1 cellular context compared by ENCODE assay signal in the genomic region with DNA sequence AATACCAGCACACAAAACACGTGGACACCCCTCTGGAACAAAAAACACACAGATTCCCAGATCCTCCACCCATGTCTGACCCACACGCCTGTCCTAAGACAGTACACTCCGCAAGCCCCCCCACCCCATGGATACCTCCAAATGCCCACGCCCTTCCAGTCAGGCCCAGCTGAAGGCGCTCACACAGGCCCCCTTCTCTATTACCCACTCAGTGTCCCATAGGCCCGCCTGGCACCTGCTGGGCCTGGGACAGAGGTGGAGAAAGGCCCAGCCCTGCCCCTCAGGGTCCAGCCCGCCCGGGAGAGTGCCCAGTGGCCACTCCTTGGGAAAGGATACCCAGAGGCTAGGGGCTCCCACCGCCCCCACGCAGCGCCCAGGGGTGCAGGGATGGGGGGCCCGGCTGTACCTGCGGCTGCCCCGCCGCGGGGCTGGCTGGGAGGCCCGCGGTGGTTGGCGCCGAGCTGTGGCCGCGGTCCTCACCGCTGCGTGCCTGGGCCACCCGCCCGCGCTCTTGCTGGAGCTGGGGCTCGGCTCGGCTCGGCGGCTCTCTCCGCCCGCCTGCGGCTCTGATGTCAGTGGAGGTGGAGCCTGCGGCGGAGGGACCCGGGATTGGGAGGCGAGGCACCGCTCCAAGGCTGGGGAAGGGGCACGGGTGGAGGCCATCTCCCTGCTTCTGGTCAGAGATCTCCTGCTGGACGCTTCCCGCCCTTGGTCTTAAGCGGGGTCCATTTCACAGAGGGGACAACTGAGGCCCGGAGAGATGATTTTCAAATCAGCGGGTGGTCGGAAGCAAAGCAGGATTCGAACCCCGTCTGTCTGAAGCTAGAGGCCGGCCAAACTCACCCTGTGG.
A peak's percentile ranks its signal among the peaks of the same experiment; 100 is the strongest.
TF ChIP-seq lines count a peak whose summit lies in the region.

A gene (minus strand): TSS at position 522 of the 850 bp plus-strand sequence. CDS start 2,198 bp downstream, outside the sequence.

TF ChIP-seq in HEK293, 187 proteins besides CTCF, POLR2A, EP300 and RAD21 (continued from another document and continues in another):
- TF ChIP-seq ZNF175 (tag by site-specific recombination; IDR thresholded peaks at IDR 0.05) (no peak), ZNF423 (tag by site-specific recombination; IDR thresholded peaks at IDR 0.05) (peak; percentile 86), ZNF670 (tag by site-specific recombination; IDR thresholded peaks at IDR 0.05; ENCODE audit: low read depth) (no peak), ZBTB8A (tag by site-specific recombination; IDR thresholded peaks at IDR 0.05) (peak; percentile 63), YY2 (tag by site-specific recombination; IDR thresholded peaks at IDR 0.05) (no peak), KLF1 (tag by site-specific recombination; IDR thresholded peaks at IDR 0.05) (peak; percentile 24), ZSCAN30 (tag by site-specific recombination; IDR thresholded peaks at IDR 0.05) (peak; percentile 80), ZNF404 (tag by site-specific recombination; IDR thresholded peaks at IDR 0.05) (no peak), KLF8 (tag by site-specific recombination; IDR thresholded peaks at IDR 0.05) (peak; percentile 14; the same call in 1 of the 2 replicates), ZNF514 (tag by site-specific recombination; IDR thresholded peaks at IDR 0.05) (no peak), ZNF560 (tag by site-specific recombination; IDR thresholded peaks at IDR 0.05; ENCODE audit: borderline replicate concordance) (no peak), ZBTB21 (tag by site-specific recombination; IDR thresholded peaks at IDR 0.05) (no peak), ZNF214 (tag by site-specific recombination; IDR thresholded peaks at IDR 0.05; ENCODE audit: borderline replicate concordance) (no peak), ZNF19 (tag by site-specific recombination; IDR thresholded peaks at IDR 0.05; ENCODE audit: low read depth) (no peak), SCRT2 (tag by site-specific recombination; IDR thresholded peaks at IDR 0.05) (no peak), ZNF677 (tag by site-specific recombination; IDR thresholded peaks at IDR 0.05) (no peak), ZBTB1 (tag by site-specific recombination; IDR thresholded peaks at IDR 0.05) (no peak), ZNF426 (tag by site-specific recombination; IDR thresholded peaks at IDR 0.05) (no peak), KLF9 (tag by site-specific recombination; IDR thresholded peaks at IDR 0.05; ENCODE audit: low read depth) (no peak), ZNF585B (tag by site-specific recombination; IDR thresholded peaks at IDR 0.05) (no peak), ZEB2 (tag by site-specific recombination; IDR thresholded peaks at IDR 0.05) (0 out of 2 replicates have a peak, but pooled peaks have one; percentile 23), EGR2 (tag by site-specific recombination; IDR thresholded peaks at IDR 0.05; ENCODE audit: low read depth) (no peak), ZNF223 (tag by site-specific recombination; IDR thresholded peaks at IDR 0.05) (peak; percentile 91), ZNF266 (tag by site-specific recombination; IDR thresholded peaks at IDR 0.05; ENCODE audit: low read depth) (no peak), ZBTB48 (tag by site-specific recombination; IDR thresholded peaks at IDR 0.05) (no peak; the same call in 1 of the 2 replicates), ZNF112 (tag by site-specific recombination; IDR thresholded peaks at IDR 0.05) (no peak), WT1 (tag by site-specific recombination; IDR thresholded peaks at IDR 0.05) (no peak)
- TF ChIP-seq, protein P1, sequence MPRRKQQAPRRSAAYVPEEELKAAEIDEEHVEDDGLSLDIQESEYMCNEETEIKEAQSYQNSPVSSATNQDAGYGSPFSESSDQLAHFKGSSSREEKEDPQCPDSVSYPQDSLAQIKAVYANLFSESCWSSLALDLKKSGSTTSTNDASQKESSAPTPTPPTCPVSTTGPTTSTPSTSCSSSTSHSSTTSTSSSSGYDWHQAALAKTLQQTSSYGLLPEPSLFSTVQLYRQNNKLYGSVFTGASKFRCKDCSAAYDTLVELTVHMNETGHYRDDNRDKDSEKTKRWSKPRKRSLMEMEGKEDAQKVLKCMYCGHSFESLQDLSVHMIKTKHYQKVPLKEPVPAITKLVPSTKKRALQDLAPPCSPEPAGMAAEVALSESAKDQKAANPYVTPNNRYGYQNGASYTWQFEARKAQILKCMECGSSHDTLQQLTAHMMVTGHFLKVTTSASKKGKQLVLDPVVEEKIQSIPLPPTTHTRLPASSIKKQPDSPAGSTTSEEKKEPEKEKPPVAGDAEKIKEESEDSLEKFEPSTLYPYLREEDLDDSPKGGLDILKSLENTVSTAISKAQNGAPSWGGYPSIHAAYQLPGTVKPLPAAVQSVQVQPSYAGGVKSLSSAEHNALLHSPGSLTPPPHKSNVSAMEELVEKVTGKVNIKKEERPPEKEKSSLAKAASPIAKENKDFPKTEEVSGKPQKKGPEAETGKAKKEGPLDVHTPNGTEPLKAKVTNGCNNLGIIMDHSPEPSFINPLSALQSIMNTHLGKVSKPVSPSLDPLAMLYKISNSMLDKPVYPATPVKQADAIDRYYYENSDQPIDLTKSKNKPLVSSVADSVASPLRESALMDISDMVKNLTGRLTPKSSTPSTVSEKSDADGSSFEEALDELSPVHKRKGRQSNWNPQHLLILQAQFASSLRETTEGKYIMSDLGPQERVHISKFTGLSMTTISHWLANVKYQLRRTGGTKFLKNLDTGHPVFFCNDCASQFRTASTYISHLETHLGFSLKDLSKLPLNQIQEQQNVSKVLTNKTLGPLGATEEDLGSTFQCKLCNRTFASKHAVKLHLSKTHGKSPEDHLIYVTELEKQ (tag by site-specific recombination; IDR thresholded peaks at IDR 0.05; ENCODE audit: borderline replicate concordance): no peak
- TF ChIP-seq, protein P2, sequence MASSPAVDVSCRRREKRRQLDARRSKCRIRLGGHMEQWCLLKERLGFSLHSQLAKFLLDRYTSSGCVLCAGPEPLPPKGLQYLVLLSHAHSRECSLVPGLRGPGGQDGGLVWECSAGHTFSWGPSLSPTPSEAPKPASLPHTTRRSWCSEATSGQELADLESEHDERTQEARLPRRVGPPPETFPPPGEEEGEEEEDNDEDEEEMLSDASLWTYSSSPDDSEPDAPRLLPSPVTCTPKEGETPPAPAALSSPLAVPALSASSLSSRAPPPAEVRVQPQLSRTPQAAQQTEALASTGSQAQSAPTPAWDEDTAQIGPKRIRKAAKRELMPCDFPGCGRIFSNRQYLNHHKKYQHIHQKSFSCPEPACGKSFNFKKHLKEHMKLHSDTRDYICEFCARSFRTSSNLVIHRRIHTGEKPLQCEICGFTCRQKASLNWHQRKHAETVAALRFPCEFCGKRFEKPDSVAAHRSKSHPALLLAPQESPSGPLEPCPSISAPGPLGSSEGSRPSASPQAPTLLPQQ (tag by site-specific recombination; IDR thresholded peaks at IDR 0.05): peak; percentile 4; the same call in 1 of the 2 replicates
- TF ChIP-seq, protein P3, sequence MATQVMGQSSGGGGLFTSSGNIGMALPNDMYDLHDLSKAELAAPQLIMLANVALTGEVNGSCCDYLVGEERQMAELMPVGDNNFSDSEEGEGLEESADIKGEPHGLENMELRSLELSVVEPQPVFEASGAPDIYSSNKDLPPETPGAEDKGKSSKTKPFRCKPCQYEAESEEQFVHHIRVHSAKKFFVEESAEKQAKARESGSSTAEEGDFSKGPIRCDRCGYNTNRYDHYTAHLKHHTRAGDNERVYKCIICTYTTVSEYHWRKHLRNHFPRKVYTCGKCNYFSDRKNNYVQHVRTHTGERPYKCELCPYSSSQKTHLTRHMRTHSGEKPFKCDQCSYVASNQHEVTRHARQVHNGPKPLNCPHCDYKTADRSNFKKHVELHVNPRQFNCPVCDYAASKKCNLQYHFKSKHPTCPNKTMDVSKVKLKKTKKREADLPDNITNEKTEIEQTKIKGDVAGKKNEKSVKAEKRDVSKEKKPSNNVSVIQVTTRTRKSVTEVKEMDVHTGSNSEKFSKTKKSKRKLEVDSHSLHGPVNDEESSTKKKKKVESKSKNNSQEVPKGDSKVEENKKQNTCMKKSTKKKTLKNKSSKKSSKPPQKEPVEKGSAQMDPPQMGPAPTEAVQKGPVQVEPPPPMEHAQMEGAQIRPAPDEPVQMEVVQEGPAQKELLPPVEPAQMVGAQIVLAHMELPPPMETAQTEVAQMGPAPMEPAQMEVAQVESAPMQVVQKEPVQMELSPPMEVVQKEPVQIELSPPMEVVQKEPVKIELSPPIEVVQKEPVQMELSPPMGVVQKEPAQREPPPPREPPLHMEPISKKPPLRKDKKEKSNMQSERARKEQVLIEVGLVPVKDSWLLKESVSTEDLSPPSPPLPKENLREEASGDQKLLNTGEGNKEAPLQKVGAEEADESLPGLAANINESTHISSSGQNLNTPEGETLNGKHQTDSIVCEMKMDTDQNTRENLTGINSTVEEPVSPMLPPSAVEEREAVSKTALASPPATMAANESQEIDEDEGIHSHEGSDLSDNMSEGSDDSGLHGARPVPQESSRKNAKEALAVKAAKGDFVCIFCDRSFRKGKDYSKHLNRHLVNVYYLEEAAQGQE (tag by site-specific recombination; IDR thresholded peaks at IDR 0.05): no peak
- TF ChIP-seq, protein P4, sequence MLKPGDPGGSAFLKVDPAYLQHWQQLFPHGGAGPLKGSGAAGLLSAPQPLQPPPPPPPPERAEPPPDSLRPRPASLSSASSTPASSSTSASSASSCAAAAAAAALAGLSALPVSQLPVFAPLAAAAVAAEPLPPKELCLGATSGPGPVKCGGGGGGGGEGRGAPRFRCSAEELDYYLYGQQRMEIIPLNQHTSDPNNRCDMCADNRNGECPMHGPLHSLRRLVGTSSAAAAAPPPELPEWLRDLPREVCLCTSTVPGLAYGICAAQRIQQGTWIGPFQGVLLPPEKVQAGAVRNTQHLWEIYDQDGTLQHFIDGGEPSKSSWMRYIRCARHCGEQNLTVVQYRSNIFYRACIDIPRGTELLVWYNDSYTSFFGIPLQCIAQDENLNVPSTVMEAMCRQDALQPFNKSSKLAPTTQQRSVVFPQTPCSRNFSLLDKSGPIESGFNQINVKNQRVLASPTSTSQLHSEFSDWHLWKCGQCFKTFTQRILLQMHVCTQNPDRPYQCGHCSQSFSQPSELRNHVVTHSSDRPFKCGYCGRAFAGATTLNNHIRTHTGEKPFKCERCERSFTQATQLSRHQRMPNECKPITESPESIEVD (tag by site-specific recombination; IDR thresholded peaks at IDR 0.05): no peak
- TF ChIP-seq, protein P5, sequence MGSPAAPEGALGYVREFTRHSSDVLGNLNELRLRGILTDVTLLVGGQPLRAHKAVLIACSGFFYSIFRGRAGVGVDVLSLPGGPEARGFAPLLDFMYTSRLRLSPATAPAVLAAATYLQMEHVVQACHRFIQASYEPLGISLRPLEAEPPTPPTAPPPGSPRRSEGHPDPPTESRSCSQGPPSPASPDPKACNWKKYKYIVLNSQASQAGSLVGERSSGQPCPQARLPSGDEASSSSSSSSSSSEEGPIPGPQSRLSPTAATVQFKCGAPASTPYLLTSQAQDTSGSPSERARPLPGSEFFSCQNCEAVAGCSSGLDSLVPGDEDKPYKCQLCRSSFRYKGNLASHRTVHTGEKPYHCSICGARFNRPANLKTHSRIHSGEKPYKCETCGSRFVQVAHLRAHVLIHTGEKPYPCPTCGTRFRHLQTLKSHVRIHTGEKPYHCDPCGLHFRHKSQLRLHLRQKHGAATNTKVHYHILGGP (tag by site-specific recombination; IDR thresholded peaks at IDR 0.05): no peak
- TF ChIP-seq, protein P6, sequence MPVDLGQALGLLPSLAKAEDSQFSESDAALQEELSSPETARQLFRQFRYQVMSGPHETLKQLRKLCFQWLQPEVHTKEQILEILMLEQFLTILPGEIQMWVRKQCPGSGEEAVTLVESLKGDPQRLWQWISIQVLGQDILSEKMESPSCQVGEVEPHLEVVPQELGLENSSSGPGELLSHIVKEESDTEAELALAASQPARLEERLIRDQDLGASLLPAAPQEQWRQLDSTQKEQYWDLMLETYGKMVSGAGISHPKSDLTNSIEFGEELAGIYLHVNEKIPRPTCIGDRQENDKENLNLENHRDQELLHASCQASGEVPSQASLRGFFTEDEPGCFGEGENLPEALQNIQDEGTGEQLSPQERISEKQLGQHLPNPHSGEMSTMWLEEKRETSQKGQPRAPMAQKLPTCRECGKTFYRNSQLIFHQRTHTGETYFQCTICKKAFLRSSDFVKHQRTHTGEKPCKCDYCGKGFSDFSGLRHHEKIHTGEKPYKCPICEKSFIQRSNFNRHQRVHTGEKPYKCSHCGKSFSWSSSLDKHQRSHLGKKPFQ (tag by site-specific recombination; IDR thresholded peaks at IDR 0.05): no peak
- TF ChIP-seq, protein P7, sequence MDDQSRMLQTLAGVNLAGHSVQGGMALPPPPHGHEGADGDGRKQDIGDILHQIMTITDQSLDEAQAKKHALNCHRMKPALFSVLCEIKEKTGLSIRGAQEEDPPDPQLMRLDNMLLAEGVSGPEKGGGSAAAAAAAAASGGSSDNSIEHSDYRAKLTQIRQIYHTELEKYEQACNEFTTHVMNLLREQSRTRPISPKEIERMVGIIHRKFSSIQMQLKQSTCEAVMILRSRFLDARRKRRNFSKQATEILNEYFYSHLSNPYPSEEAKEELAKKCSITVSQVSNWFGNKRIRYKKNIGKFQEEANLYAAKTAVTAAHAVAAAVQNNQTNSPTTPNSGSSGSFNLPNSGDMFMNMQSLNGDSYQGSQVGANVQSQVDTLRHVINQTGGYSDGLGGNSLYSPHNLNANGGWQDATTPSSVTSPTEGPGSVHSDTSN (CRISPR knock-in tag; IDR thresholded peaks at IDR 0.05): peak; percentile 66; the same call in 1 of the 2 replicates
- TF ChIP-seq, protein P8, sequence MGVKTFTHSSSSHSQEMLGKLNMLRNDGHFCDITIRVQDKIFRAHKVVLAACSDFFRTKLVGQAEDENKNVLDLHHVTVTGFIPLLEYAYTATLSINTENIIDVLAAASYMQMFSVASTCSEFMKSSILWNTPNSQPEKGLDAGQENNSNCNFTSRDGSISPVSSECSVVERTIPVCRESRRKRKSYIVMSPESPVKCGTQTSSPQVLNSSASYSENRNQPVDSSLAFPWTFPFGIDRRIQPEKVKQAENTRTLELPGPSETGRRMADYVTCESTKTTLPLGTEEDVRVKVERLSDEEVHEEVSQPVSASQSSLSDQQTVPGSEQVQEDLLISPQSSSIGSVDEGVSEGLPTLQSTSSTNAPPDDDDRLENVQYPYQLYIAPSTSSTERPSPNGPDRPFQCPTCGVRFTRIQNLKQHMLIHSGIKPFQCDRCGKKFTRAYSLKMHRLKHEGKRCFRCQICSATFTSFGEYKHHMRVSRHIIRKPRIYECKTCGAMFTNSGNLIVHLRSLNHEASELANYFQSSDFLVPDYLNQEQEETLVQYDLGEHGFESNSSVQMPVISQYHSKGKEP (tag by site-specific recombination; IDR thresholded peaks at IDR 0.05): no peak
